13 cellular contexts compared by ENCODE assay signal in the genomic region with DNA sequence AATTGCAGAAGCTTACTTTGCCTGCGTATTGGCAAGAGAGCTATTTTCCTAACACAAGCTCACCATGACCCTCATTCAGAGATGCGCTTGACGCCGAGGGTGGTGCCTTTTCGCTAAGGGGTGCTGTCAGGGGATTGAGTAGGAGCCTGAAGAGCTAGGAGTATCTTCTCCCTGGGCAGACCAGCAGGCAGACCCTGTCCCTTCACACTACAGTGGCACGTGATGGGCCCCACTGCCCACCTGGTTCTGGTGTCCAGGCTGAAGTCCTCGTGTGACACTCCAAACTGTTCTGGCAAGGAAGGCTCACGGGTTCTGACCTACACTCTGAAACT.
DNase-seq lines count a peak whose midpoint lies in the region; ATAC-seq, FAIRE-seq and TF ChIP-seq lines count a peak whose summit lies in the region.
"Had no signal": no experiment of that assay in that cellular context is flagged by ENCODE, and none has a peak within 500 bp of the region (broad histone marks: within the 10 kb centered on the region; RNA-seq: fewer than 3 reads in every experiment).

No MANE protein-coding gene starts in this region.

- H3K9me3 Mint-ChIP-seq in CD14-positive monocyte: no peaks in the 10 kb centered on the region
- H3K9me3 Mint-ChIP-seq in naive thymus-derived CD4-positive, alpha-beta T cell: no peaks in the 10 kb centered on the region

- H4K8ac ChIP-seq in IMR-90 (ENCODE audit: low read depth in 2 of 2, low read length in 2 of 2): peak overlapping the region; percentile 93 to 94

- 93% methylated on average over 3 of the region's 8 CpGs; no CpG with 5 or more reads in 1 of the 2 experiments for WGBS in IMR-90 (ENCODE audit: extremely low coverage in 2 of 2, insufficient read length in 1 of 2), 2 experiments

- H2BK20ac ChIP-seq in IMR-90 (ENCODE audit: low read depth, low read length): peak overlapping the region; percentile 99

- H2AK5ac ChIP-seq in IMR-90 (ENCODE audit: low read depth, low read length): peak overlapping the region; percentile 100

- H3K79me1 ChIP-seq in IMR-90 (ENCODE audit: low read depth in 1 of 2, low read length in 2 of 2): peaks cover 9 to 33% of the 10 kb centered on the region in 2 experiments

- peaks cover 2 to 14% of the 10 kb centered on the region in 2 donors for H3K36me3 Mint-ChIP-seq in CD14-positive monocyte
- H3K36me3 Mint-ChIP-seq in naive thymus-derived CD4-positive, alpha-beta T cell: peaks cover 0 to 18% (median 0%) of the 10 kb centered on the region in 5 donors

- intact Hi-C loops in CD14-positive monocyte (cut with micrococcal nuclease): loop anchor here in 1 of 2 donors (5.0 to 10.0 kb wide), 2 partner anchors 76 to 131 kb away; no protein-coding TSS in a partner anchor
- intact Hi-C loops in IMR-90 (cut with micrococcal nuclease): loop anchor here (5.0 kb wide), 1 partner anchor 126 kb away; no protein-coding TSS in a partner anchor
- intact Hi-C loops in naive thymus-derived CD4-positive, alpha-beta T cell (cut with micrococcal nuclease): loop anchor here in 1 of 2 donors (2.0 to 5.0 kb wide), 3 partner anchors 15 to 199 kb away; a partner anchor contains a TSS

- peak overlapping the region; percentile 64; the same call in 1 of the 2 replicates for H3K56ac ChIP-seq in IMR-90 (ENCODE audit: extremely low read depth, insufficient read depth, low read length)

- H3K4me3 ChIP-seq in IMR-90 (ENCODE audit: insufficient read depth, low read depth, low read length) (no peak overlapping the region), bronchial epithelial cell (ENCODE audit: low read depth, low read length) (no peak overlapping the region)
- peak overlapping the region; percentile 5 for H3K4me3 ChIP-seq in naive thymus-derived CD4-positive, alpha-beta T cell (ENCODE audit: low read length)
- H3K4me3 ChIP-seq: left ventricle myocardium inferior had no signal

- peak overlapping the region; percentile 98 for H2BK120ac ChIP-seq in IMR-90 (ENCODE audit: low read depth, low read length)

- peak overlapping the region; percentile 95 for H2BK15ac ChIP-seq in IMR-90 (ENCODE audit: low read depth, low read length)

- no peaks in the 10 kb centered on the region for H4K20me1 ChIP-seq in IMR-90 (ENCODE audit: insufficient read depth, low read length)

- H4K5ac ChIP-seq in IMR-90 (ENCODE audit: low read depth, low read length): peak overlapping the region; percentile 89

- H4K91ac ChIP-seq in IMR-90 (ENCODE audit: insufficient read depth, low read depth, low read length): peak overlapping the region; percentile 97

- H3K36me3 ChIP-seq in IMR-90 (ENCODE audit: control insufficient read depth, insufficient read depth, low read length) (no peaks in the 10 kb centered on the region), bronchial epithelial cell (ENCODE audit: control insufficient read depth, insufficient read depth, low read length) (no peaks in the 10 kb centered on the region)
- H3K36me3 ChIP-seq in naive thymus-derived CD4-positive, alpha-beta T cell (ENCODE audit: control insufficient read depth in 2 of 3, insufficient read depth in 3 of 3, low read length in 3 of 3): no peaks in the 10 kb centered on the region
- H3K36me3 ChIP-seq: left ventricle myocardium inferior had no signal

- POLR2A ChIA-PET in IMR-90 (lab: Charles Lee; ENCODE audit: unreplicated experiment): no interaction called here
- POLR2A ChIA-PET in naive thymus-derived CD4-positive, alpha-beta T cell (lab: Charles Lee): no interaction called here

- peak overlapping the region; percentile 86 for H2AK9ac ChIP-seq in IMR-90 (replicated peaks; ENCODE audit: low read depth, low read length, poor library complexity)

- in situ Hi-C loops in IMR-90 (cut with MboI; ENCODE audit: low sequenced_read_pairs): no loop called here

- TF ChIP-seq POLR2A in IMR-90 (IDR thresholded peaks at IDR 0.05; ENCODE audit: low read depth, low read length): no peak

- peaks cover 29% of the 10 kb centered on the region for H3K9me1 ChIP-seq in IMR-90 (ENCODE audit: insufficient read depth, low read length)

- peak overlapping the region; percentile 97 for H3K23ac ChIP-seq in IMR-90 (ENCODE audit: low read depth, low read length)

- dilution Hi-C loops in IMR-90 (cut with HindIII; ENCODE audit: low sequenced_read_pairs, unreplicated experiment): no loop called here

- H3K14ac ChIP-seq in IMR-90 (replicated peaks; ENCODE audit: low read depth, low read length): peak overlapping the region; percentile 96

- FAIRE-seq in bronchial epithelial cell (lab: Jason Lieb, UNC): peak; percentile 88

- no peak overlapping the region for H3K4me2 ChIP-seq in IMR-90 (ENCODE audit: low read depth, low read length)

- no peak overlapping the region for H3K4me3 Mint-ChIP-seq in CD14-positive monocyte
- peak overlapping the region in 3 of 10 donors; percentile 4 to 89 (median 49) for H3K4me3 Mint-ChIP-seq in naive thymus-derived CD4-positive, alpha-beta T cell

- H3K9ac ChIP-seq in IMR-90 (ENCODE audit: low read depth, low read length): peak overlapping the region; percentile 42; the same call in 1 of the 2 replicates
- H3K9ac ChIP-seq: parathyroid adenoma had no signal

- peak overlapping the region; percentile 91 for H2BK5ac ChIP-seq in IMR-90 (ENCODE audit: low read depth, low read length, poor library complexity, severe bottlenecking)

- no peak for TF ChIP-seq CTCF in CD14-positive monocyte (IDR thresholded peaks at IDR 0.05)
- no peak for TF ChIP-seq CTCF in IMR-90 (conservative IDR thresholded peaks at IDR 0.05; ENCODE audit: low read depth, low read length)
- no peak for TF ChIP-seq CTCF in bronchial epithelial cell (IDR thresholded peaks at IDR 0.05; ENCODE audit: insufficient read depth, low read length, severe bottlenecking)

- peak overlapping the region; percentile 0 for H2AFZ ChIP-seq in IMR-90 (replicated peaks; ENCODE audit: low read length, poor library complexity)
- H2AFZ ChIP-seq: parathyroid adenoma had no signal

- peak overlapping the region; percentile 79 for H3K18ac ChIP-seq in IMR-90 (ENCODE audit: low read depth, low read length)

- H3K27ac ChIP-seq in IMR-90 (ENCODE audit: insufficient read depth, low read length): peak overlapping the region; percentile 56
- no peak overlapping the region for H3K27ac ChIP-seq in naive thymus-derived CD4-positive, alpha-beta T cell (ENCODE audit: low read depth, low read length)
- H3K27ac ChIP-seq: left ventricle myocardium inferior, parathyroid adenoma had no signal

- DNase-seq in CD14-positive monocyte (ENCODE audit: low spot score) (no peak), IMR-90 (no peak), bronchial epithelial cell (ENCODE audit: low read depth) (no peak), DMS53 (lab: John Stamatoyannopoulos, UW) (no peak), UCSD-AML1 (lab: John Stamatoyannopoulos, UW; ENCODE audit: unreplicated experiment) (no peak), midbrain (lab: John Stamatoyannopoulos, UW) (no peak)
- peak in 1 of 9 donors; percentile 33 for DNase-seq in naive thymus-derived CD4-positive, alpha-beta T cell
- DNase-seq: activated CD8-positive, alpha-beta memory T cell treated with anti-CD3 and anti-CD28 coated beads, Interleukin-2, amount 50 U/mL, for 4 hours; left ventricle myocardium inferior; NCI-H345; T1000 had no signal

- peaks cover 0 to 5% (median 4%) of the 10 kb centered on the region in 3 donors for H3K27me3 Mint-ChIP-seq in CD14-positive monocyte (ENCODE audit: low read depth in 3 of 3)
- H3K27me3 Mint-ChIP-seq in naive thymus-derived CD4-positive, alpha-beta T cell: no peaks in the 10 kb centered on the region

- peak overlapping the region; percentile 99 for H3K4ac ChIP-seq in IMR-90 (ENCODE audit: low read depth, low read length)

- no TSS peak for BruUV-seq in IMR-90 (replicated peaks; lab: Mats Ljungman, UMichigan)

- H3K9me3 ChIP-seq in IMR-90 (ENCODE audit: control insufficient read depth, insufficient read depth, low read length): no peaks in the 10 kb centered on the region
- H3K9me3 ChIP-seq in naive thymus-derived CD4-positive, alpha-beta T cell (ENCODE audit: control insufficient read depth in 2 of 3, low read length in 3 of 3): no peaks in the 10 kb centered on the region
- H3K9me3 ChIP-seq: left ventricle myocardium inferior had no signal

- H3K27ac Mint-ChIP-seq in CD14-positive monocyte: peak overlapping the region in 6 of 7 donors; percentile 75 to 97 (median 80)
- H3K27ac Mint-ChIP-seq in naive thymus-derived CD4-positive, alpha-beta T cell: peak overlapping the region in 1 of 9 donors; percentile 97

- no peak for TF ChIP-seq RAD21 in IMR-90 (IDR thresholded peaks at IDR 0.05; ENCODE audit: low read length)

- peaks cover 41% of the 10 kb centered on the region for H3K4me1 Mint-ChIP-seq in CD14-positive monocyte
- peaks cover 13 to 75% (median 35%) of the 10 kb centered on the region in 7 donors for H3K4me1 Mint-ChIP-seq in naive thymus-derived CD4-positive, alpha-beta T cell

- CTCF ChIA-PET in IMR-90 (lab: Yijun Ruan, JAX): no interaction called here
- CTCF ChIA-PET in naive thymus-derived CD4-positive, alpha-beta T cell (lab: Charles Lee): interaction anchor here (0.8 kb wide), 1 partner anchor 104 kb away, joined by 3 read pairs; no protein-coding TSS in a partner anchor

- H3K4me1 ChIP-seq in IMR-90 (ENCODE audit: control insufficient read depth, insufficient read depth, low read length): peaks cover 40% of the 10 kb centered on the region
- peaks cover 15 to 38% of the 10 kb centered on the region in 2 donors for H3K4me1 ChIP-seq in naive thymus-derived CD4-positive, alpha-beta T cell (ENCODE audit: control insufficient read depth in 2 of 2, insufficient read depth in 2 of 2, low read length in 2 of 2)
- H3K4me1 ChIP-seq: parathyroid adenoma had no signal

- H3K27me3 ChIP-seq in IMR-90 (ENCODE audit: control insufficient read depth, insufficient read depth, low read length): no peaks in the 10 kb centered on the region
- no peaks in the 10 kb centered on the region for H3K27me3 ChIP-seq in bronchial epithelial cell (ENCODE audit: control insufficient read depth, insufficient read depth, low read length)
- no peaks in the 10 kb centered on the region for H3K27me3 ChIP-seq in naive thymus-derived CD4-positive, alpha-beta T cell (ENCODE audit: control insufficient read depth in 2 of 2, insufficient read depth in 2 of 2, low read length in 2 of 2)

- no peak for ATAC-seq in IMR-90 (ENCODE audit: low read depth)
- ATAC-seq in naive thymus-derived CD4-positive, alpha-beta T cell: no peak
- no peak for ATAC-seq in HG02610 (IDR thresholded peaks at IDR 0.05; ENCODE audit: unreplicated experiment)

TF ChIP-seq in IMR-90, 13 proteins besides CTCF, POLR2A, EP300 and RAD21 (continues in another document):
- TF ChIP-seq MAFK (IDR thresholded peaks at IDR 0.05; ENCODE audit: low read depth, low read length) (no peak; the same call in 1 of the 2 replicates), FOS (IDR thresholded peaks at IDR 0.05; ENCODE audit: low read depth, low read length) (no peak), MAZ (IDR thresholded peaks at IDR 0.05; ENCODE audit: borderline replicate concordance, low read depth, low read length) (no peak), CHD1 (IDR thresholded peaks at IDR 0.05; ENCODE audit: low read depth, low read length) (no peak), MXI1 (IDR thresholded peaks at IDR 0.05; ENCODE audit: borderline replicate concordance, low read depth, low read length) (no peak), SMC3 (IDR thresholded peaks at IDR 0.05; ENCODE audit: low read depth, low read length) (no peak), CEBPB (IDR thresholded peaks at IDR 0.05; ENCODE audit: low read depth, low read length) (no peak), RCOR1 (IDR thresholded peaks at IDR 0.05; ENCODE audit: insufficient replicate concordance, low read length) (no peak)
